Comparison of ENCODE assay signal across 16 cellular contexts in the genomic region with DNA sequence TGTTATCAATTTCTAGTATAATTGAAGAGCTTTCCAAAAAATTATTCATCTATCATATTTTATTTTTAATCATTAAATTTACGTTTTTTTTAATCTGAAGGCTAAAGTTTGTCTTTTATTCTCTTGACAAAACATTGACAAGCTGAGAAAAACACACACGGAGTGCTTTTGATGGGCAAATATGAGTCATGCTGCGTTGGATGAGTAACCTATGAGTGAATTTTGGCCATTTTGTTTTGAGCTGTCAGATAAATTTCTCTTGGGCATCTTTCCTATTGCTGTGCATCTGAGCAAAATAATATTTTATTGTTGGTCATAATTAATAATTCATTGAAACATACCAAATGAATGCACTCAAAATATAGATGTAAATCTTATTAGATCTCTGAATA.
DNase-seq lines count a peak whose midpoint lies in the region; ATAC-seq and TF ChIP-seq lines count a peak whose summit lies in the region.
"Had no signal": no experiment of that assay in that cellular context is flagged by ENCODE, and none has a peak within 500 bp of the region (broad histone marks: within the 10 kb centered on the region; RNA-seq: fewer than 3 reads in every experiment).

No MANE protein-coding gene starts in this region.

- H3K36me3 ChIP-seq in hepatocyte (replicated peaks; ENCODE audit: insufficient read depth, low read depth) (no peaks in the 10 kb centered on the region), prostate gland (no peaks in the 10 kb centered on the region)
- H3K36me3 ChIP-seq in CD4-positive, alpha-beta memory T cell (ENCODE audit: insufficient read depth, low read length) = no peaks in the 10 kb centered on the region
- H3K36me3 ChIP-seq: lower lobe of right lung had no signal

- H2AFZ ChIP-seq in hepatocyte = no peak overlapping the region

- TF ChIP-seq CTCF in hepatocyte (IDR thresholded peaks at IDR 0.05; ENCODE audit: poor library complexity) (no peak), prostate gland (IDR thresholded peaks at IDR 0.05) (no peak), mesothelial cell of epicardium (IDR thresholded peaks at IDR 0.05; ENCODE audit: unreplicated experiment) (no peak)

- no peaks in the 10 kb centered on the region for H3K79me2 ChIP-seq in hepatocyte

- DNase-seq in NCI-H446 (lab: John Stamatoyannopoulos, UW) = peak; percentile 24 to 56
- DNase-seq in hepatocyte (ENCODE audit: low spot score) = peak; percentile 47
- no peak for DNase-seq in CD4-positive, alpha-beta memory T cell
- no peak for DNase-seq in NCI-H524 (lab: John Stamatoyannopoulos, UW)
- DNase-seq in prostate gland (ENCODE audit: low spot score) = no peak
- DNase-seq in mesothelial cell of epicardium (ENCODE audit: low spot score in 2 of 2, unreplicated experiment in 2 of 2) = no peak
- DNase-seq: activated CD4-positive, alpha-beta memory T cell treated with anti-CD3 and anti-CD28 coated beads, Interleukin-2, amount 10 ng/mL, durations not matched to agents 7 days and 5 days; activated effector memory CD4-positive, alpha-beta T cell treated with Interleukin-2 at 50 U/mL for 16 hours; AML-193; lower lobe of right lung had no signal

- H3K27ac Mint-ChIP-seq in CD4-positive, alpha-beta memory T cell = no peak overlapping the region
- no peak overlapping the region for H3K27ac Mint-ChIP-seq in mesothelial cell of epicardium
- H3K27ac Mint-ChIP-seq: activated CD4-positive, alpha-beta memory T cell treated with anti-CD3 and anti-CD28 coated beads, Interleukin-2, amount 10 ng/mL, durations not matched to agents 7 days and 5 days; nephron progenitor cell; T-helper 2 cell treated with Interferon-gamma antibody and Interleukin-4, amounts not matched to agents 5 μg/mL and 100 μg/mL, for 36 hours had no signal

- intact Hi-C loops in CD4-positive, alpha-beta memory T cell (cut with micrococcal nuclease) = no loop called here
- intact Hi-C loops in prostate gland (cut with DNase I) = no loop called here

- no peaks in the 10 kb centered on the region for H3K27me3 Mint-ChIP-seq in CD4-positive, alpha-beta memory T cell
- H3K27me3 Mint-ChIP-seq in mesothelial cell of epicardium (ENCODE audit: low read depth) = no peaks in the 10 kb centered on the region
- H3K27me3 Mint-ChIP-seq: activated CD4-positive, alpha-beta memory T cell treated with anti-CD3 and anti-CD28 coated beads, Interleukin-2, amount 10 ng/mL, durations not matched to agents 7 days and 5 days; brain had no signal

- no peaks in the 10 kb centered on the region for H3K4me1 Mint-ChIP-seq in CD4-positive, alpha-beta memory T cell
- H3K4me1 Mint-ChIP-seq in mesothelial cell of epicardium = peaks cover 15% of the 10 kb centered on the region
- H3K4me1 Mint-ChIP-seq: activated CD4-positive, alpha-beta memory T cell treated with anti-CD3 and anti-CD28 coated beads, Interleukin-2, amount 10 ng/mL, durations not matched to agents 7 days and 5 days had no signal

- peak overlapping the region; percentile 42 for H3K27ac ChIP-seq in hepatocyte
- H3K27ac ChIP-seq in CD4-positive, alpha-beta memory T cell (ENCODE audit: low read depth, low read length) = no peak overlapping the region
- H3K27ac ChIP-seq in prostate gland = no peak overlapping the region
- H3K27ac ChIP-seq: lower lobe of right lung had no signal

- no peaks in the 10 kb centered on the region for H4K20me1 ChIP-seq in hepatocyte (ENCODE audit: insufficient read depth, poor library complexity, severe bottlenecking)

- no peak for TF ChIP-seq POLR2A in GM18505 (IDR thresholded peaks at IDR 0.05; ENCODE audit: borderline replicate concordance, extremely low read depth, insufficient read depth, insufficient read length)
- TF ChIP-seq POLR2A in prostate gland (IDR thresholded peaks at IDR 0.05) = no peak

- H3K27me3 ChIP-seq in hepatocyte (no peaks in the 10 kb centered on the region), prostate gland (replicated peaks; ENCODE audit: insufficient read depth) (no peaks in the 10 kb centered on the region)
- H3K27me3 ChIP-seq in CD4-positive, alpha-beta memory T cell (ENCODE audit: insufficient read depth, low read length) = no peaks in the 10 kb centered on the region

- H3K9me3 ChIP-seq in hepatocyte (ENCODE audit: low read depth) (no peaks in the 10 kb centered on the region), prostate gland (no peaks in the 10 kb centered on the region)
- no peaks in the 10 kb centered on the region for H3K9me3 ChIP-seq in CD4-positive, alpha-beta memory T cell (ENCODE audit: control insufficient read depth in 1 of 2, low read length in 2 of 2)
- H3K9me3 ChIP-seq: lower lobe of right lung had no signal

- no peaks in the 10 kb centered on the region for H3K9me2 ChIP-seq in hepatocyte (replicated peaks; ENCODE audit: insufficient read depth)

- peaks cover 0 to 22% (median 9%) of the 10 kb centered on the region in 8 donors for H3K9me3 Mint-ChIP-seq in CD4-positive, alpha-beta memory T cell
- peaks cover 9% of the 10 kb centered on the region for H3K9me3 Mint-ChIP-seq in mesothelial cell of epicardium

- ATAC-seq in GM18505 (IDR thresholded peaks at IDR 0.05; ENCODE audit: unreplicated experiment) (peak; percentile 39), HG02763 (IDR thresholded peaks at IDR 0.05; ENCODE audit: unreplicated experiment) (peak; percentile 65)
- ATAC-seq: sciatic nerve had no signal

- H3K4me1 ChIP-seq in hepatocyte (ENCODE audit: insufficient read depth) (peaks cover 16% of the 10 kb centered on the region), prostate gland (replicated peaks) (no peaks in the 10 kb centered on the region)
- H3K4me1 ChIP-seq in CD4-positive, alpha-beta memory T cell (ENCODE audit: insufficient read depth, low read length) = no peaks in the 10 kb centered on the region
- H3K4me1 ChIP-seq: lower lobe of right lung had no signal

- WGBS in hepatocyte (ENCODE audit: low lambda C conversion rate, missing lambda C conversion rate) = 39% methylated on average over 3 of the region's 3 CpGs
- 52% methylated on average over 3 of the region's 3 CpGs for WGBS in prostate gland

- H3K4me3 ChIP-seq in hepatocyte (no peak overlapping the region), prostate gland (no peak overlapping the region)
- no peak overlapping the region for H3K4me3 ChIP-seq in CD4-positive, alpha-beta memory T cell (ENCODE audit: low read length in 2 of 2)
- H3K4me3 ChIP-seq: lower lobe of right lung had no signal

- CTCF ChIA-PET in CD4-positive, alpha-beta memory T cell (lab: Charles Lee; ENCODE audit: partially characterized antibody) = no interaction called here

- POLR2A ChIA-PET in CD4-positive, alpha-beta memory T cell (lab: Charles Lee; ENCODE audit: partially characterized antibody) = no interaction called here

- H3K4me2 ChIP-seq in hepatocyte = peak overlapping the region; percentile 42

- no peak overlapping the region for H3K4me3 Mint-ChIP-seq in CD4-positive, alpha-beta memory T cell
- H3K4me3 Mint-ChIP-seq in mesothelial cell of epicardium = no peak overlapping the region
- H3K4me3 Mint-ChIP-seq: activated CD4-positive, alpha-beta memory T cell treated with anti-CD3 and anti-CD28 coated beads, Interleukin-2, amount 10 ng/mL, durations not matched to agents 7 days and 5 days; nephron progenitor cell; T-helper 2 cell treated with Interferon-gamma antibody and Interleukin-4, amounts not matched to agents 5 μg/mL and 100 μg/mL, for 36 hours had no signal

- H3K36me3 Mint-ChIP-seq in CD4-positive, alpha-beta memory T cell = no peaks in the 10 kb centered on the region
- no peaks in the 10 kb centered on the region for H3K36me3 Mint-ChIP-seq in mesothelial cell of epicardium
- H3K36me3 Mint-ChIP-seq: brain had no signal

Comparison
In these comparisons a context has a peak if more than half of its experiments do, and no peak if none do; other contexts are left out.
1. DNase-seq: peak in NCI-H446 (2 of 2) and hepatocyte (single experiment); none in CD4-positive, alpha-beta memory T cell (0 of 5), NCI-H524 (0 of 2), prostate gland (single experiment) and mesothelial cell of epicardium (0 of 2).